In genomic region chr12:1205512-1206060, GRCh38 we compare ENCODE assay signal across 2 cellular contexts.
TF ChIP-seq lines count a peak whose summit lies in the region.

No MANE protein-coding gene starts in this region.

TF ChIP-seq in K562, 482 proteins besides CTCF, POLR2A, EP300 and RAD21 (continued from another document):
- no peak for TF ChIP-seq ZNF592 (IDR thresholded peaks at IDR 0.05)

TF ChIP-seq in HepG2, 621 proteins besides CTCF, POLR2A, EP300 and RAD21 (continued from another document):
- no peak for TF ChIP-seq TSC22D2 (CRISPR knock-in tag; IDR thresholded peaks at IDR 0.05; ENCODE audit: borderline replicate concordance)
